12 cellular contexts compared by ENCODE assay signal in the genomic region with DNA sequence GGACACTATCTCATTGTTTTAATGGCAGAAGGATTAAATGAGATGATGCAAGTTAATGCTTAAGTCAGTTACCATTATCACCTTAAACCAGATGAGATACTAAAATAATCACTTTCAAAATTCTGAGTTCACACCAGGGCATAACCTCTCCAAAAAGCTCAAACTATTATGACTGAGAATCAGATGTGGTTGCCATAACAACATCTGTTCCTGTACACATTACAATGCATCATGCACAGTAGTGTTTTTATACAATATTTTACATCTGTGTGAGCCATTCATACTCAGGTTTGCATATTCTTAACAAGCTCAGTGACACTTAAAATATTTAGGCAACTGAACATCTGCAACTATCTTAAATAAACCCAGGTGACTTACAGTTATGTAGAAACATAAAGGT. TPM values are rescaled to one million over a fixed set of nuclear protein-coding genes. Genes with fewer than 3 reads are reported as not detected.
DNase-seq lines count a peak whose midpoint lies in the region; ATAC-seq and TF ChIP-seq lines count a peak whose summit lies in the region.
"Had no signal": no experiment of that assay in that cellular context is flagged by ENCODE, and none has a peak within 500 bp of the region (broad histone marks: within the 10 kb centered on the region; RNA-seq: fewer than 3 reads in every experiment).

No MANE protein-coding gene starts in this region.

- POLR2A ChIA-PET in CD4-positive, alpha-beta T cell (lab: Charles Lee) = interaction anchor here (0.7 to 2.0 kb wide), 3 partner anchors 9 to 37 kb away, joined by 5 to 8 read pairs (median 5); partner anchors contain the start of genes ADNP and DPM1
- POLR2A ChIA-PET in HEK293 (lab: Yijun Ruan, JAX) = interaction anchor here (2.0 kb wide), 1 partner anchor 10 kb away, joined by 20 read pairs; the partner anchor contains the start of gene ADNP
- POLR2A ChIA-PET in activated CD8-positive, alpha-beta T cell treated with anti-CD3 and anti-CD28 coated beads, Interleukin-2, amount 10 ng/mL, durations not matched to agents 7 days and 5 days (lab: Charles Lee) = interaction anchor here (0.7 to 2.0 kb wide), 3 partner anchors 8 to 37 kb away, joined by 3 to 10 read pairs (median 3); partner anchors contain the start of genes ADNP and DPM1

- H3K27ac ChIP-seq in CD4-positive, alpha-beta T cell (ENCODE audit: low read depth, low read length) = no peak overlapping the region
- H3K27ac ChIP-seq in HEK293 (ENCODE audit: extremely low read depth, low read depth, low read length) = no peak overlapping the region

- H3K27me3 Mint-ChIP-seq in CD4-positive, alpha-beta T cell = no peaks in the 10 kb centered on the region
- H3K27me3 Mint-ChIP-seq in activated CD8-positive, alpha-beta T cell treated with anti-CD3 and anti-CD28 coated beads, Interleukin-2, amount 10 ng/mL, durations not matched to agents 7 days and 5 days (ENCODE audit: low read depth) = no peaks in the 10 kb centered on the region

- H3K36me3 ChIP-seq in HEK293 (ENCODE audit: control insufficient read depth in 2 of 2, insufficient read depth in 1 of 2, low read length in 2 of 2) = peaks cover 4 to 73% of the 10 kb centered on the region in 2 experiments
- H3K36me3 ChIP-seq: transverse colon had no signal

- CTCF ChIA-PET in CD4-positive, alpha-beta T cell (lab: Charles Lee) = interaction anchor here (1.6 to 3.5 kb wide), 2 partner anchors 9 to 10 kb away, joined by 5 to 31 read pairs; partner anchors contain the start of gene ADNP
- CTCF ChIA-PET in HEK293 (lab: Yijun Ruan, JAX) = interaction anchor here (3.6 kb wide), 1 partner anchor 8 kb away, joined by 33 read pairs; no protein-coding TSS in a partner anchor
- CTCF ChIA-PET in activated CD8-positive, alpha-beta T cell treated with anti-CD3 and anti-CD28 coated beads, Interleukin-2, amount 10 ng/mL, durations not matched to agents 7 days and 5 days (lab: Charles Lee) = interaction anchor here (0.9 to 3.6 kb wide), 3 partner anchors 8 to 126 kb away, joined by 4 to 29 read pairs (median 27); partner anchors contain the start of genes ADNP and BCAS4

- H3K4me3 Mint-ChIP-seq in CD4-positive, alpha-beta T cell = no peak overlapping the region
- H3K4me3 Mint-ChIP-seq in activated CD8-positive, alpha-beta T cell treated with anti-CD3 and anti-CD28 coated beads, Interleukin-2, amount 10 ng/mL, durations not matched to agents 7 days and 5 days = no peak overlapping the region
- H3K4me3 Mint-ChIP-seq: neural crest cell had no signal

- H3K4me1 ChIP-seq in HEK293 (ENCODE audit: control insufficient read depth, insufficient read depth, low read length) = peaks cover 27% of the 10 kb centered on the region

- H3K9me3 ChIP-seq in CD4-positive, alpha-beta T cell (ENCODE audit: control insufficient read depth, low read length) = no peaks in the 10 kb centered on the region
- no peaks in the 10 kb centered on the region for H3K9me3 ChIP-seq in HEK293 (ENCODE audit: control insufficient read depth, insufficient read depth, low read depth, low read length)
- H3K9me3 ChIP-seq: HAP-1, transverse colon had no signal

- H3K4me3 ChIP-seq in HEK293 (ENCODE audit: low read depth, low read length) = no peak overlapping the region
- H3K4me3 ChIP-seq: HAP-1, transverse colon had no signal

- no peaks in the 10 kb centered on the region for H3K9me3 Mint-ChIP-seq in CD4-positive, alpha-beta T cell
- H3K9me3 Mint-ChIP-seq in activated CD8-positive, alpha-beta T cell treated with anti-CD3 and anti-CD28 coated beads, Interleukin-2, amount 10 ng/mL, durations not matched to agents 7 days and 5 days (ENCODE audit: insufficient read depth) = no peaks in the 10 kb centered on the region
- H3K9me3 Mint-ChIP-seq: neural crest cell had no signal

- H3K27me3 ChIP-seq in CD4-positive, alpha-beta T cell (ENCODE audit: control insufficient read depth, insufficient read depth, low read length) = no peaks in the 10 kb centered on the region
- H3K27me3 ChIP-seq: transverse colon had no signal

- intact Hi-C loops in CD4-positive, alpha-beta T cell (cut with DNase I, micrococcal nuclease) = loop anchor here in 1 of 2 experiments (10.0 kb wide), 1 partner anchor 406 kb away; the partner anchor contains the start of gene PTPN1

- peaks cover 70% of the 10 kb centered on the region for H3K36me3 Mint-ChIP-seq in CD4-positive, alpha-beta T cell (ENCODE audit: low read depth)
- peaks cover 53% of the 10 kb centered on the region for H3K36me3 Mint-ChIP-seq in activated CD8-positive, alpha-beta T cell treated with anti-CD3 and anti-CD28 coated beads, Interleukin-2, amount 10 ng/mL, durations not matched to agents 7 days and 5 days (ENCODE audit: low read depth)

- no peak for DNase-seq in CD4-positive, alpha-beta T cell
- no peak for DNase-seq in activated CD8-positive, alpha-beta T cell treated with anti-CD3 and anti-CD28 coated beads, Interleukin-2, amount 10 ng/mL, durations not matched to agents 7 days and 5 days
- peak; percentile 28 for DNase-seq in iris pigment epithelial cell (ENCODE audit: low read depth)
- no peak for DNase-seq in SKM-1 treated with dmso at 0.1 percent for 144 hours (lab: John Stamatoyannopoulos, UW; ENCODE audit: unreplicated experiment)
- DNase-seq: NCI-H2081, transverse colon had no signal

- TF ChIP-seq CTCF in CD4-positive, alpha-beta T cell (IDR thresholded peaks at IDR 0.05) = no peak
- TF ChIP-seq CTCF in HEK293 (tag by site-specific recombination; IDR thresholded peaks at IDR 0.05) = no peak

- peak; percentile 89 for ATAC-seq in CD4-positive, alpha-beta T cell (ENCODE audit: poor library complexity)
- ATAC-seq in activated CD8-positive, alpha-beta T cell treated with anti-CD3 and anti-CD28 coated beads, Interleukin-2, amount 10 ng/mL, durations not matched to agents 7 days and 5 days = peak; percentile 56
- ATAC-seq in GM18519 (IDR thresholded peaks at IDR 0.05; ENCODE audit: low FRiP score, unreplicated experiment) (no peak), HG02840 (IDR thresholded peaks at IDR 0.05; ENCODE audit: low FRiP score, unreplicated experiment) (no peak), GM21526 (IDR thresholded peaks at IDR 0.05; ENCODE audit: low FRiP score, unreplicated experiment) (no peak)

- H3K27ac Mint-ChIP-seq in CD4-positive, alpha-beta T cell = peak overlapping the region; percentile 69
- no peak overlapping the region for H3K27ac Mint-ChIP-seq in activated CD8-positive, alpha-beta T cell treated with anti-CD3 and anti-CD28 coated beads, Interleukin-2, amount 10 ng/mL, durations not matched to agents 7 days and 5 days

- peaks cover 91% of the 10 kb centered on the region for H3K4me1 Mint-ChIP-seq in CD4-positive, alpha-beta T cell (ENCODE audit: low read depth)
- H3K4me1 Mint-ChIP-seq in activated CD8-positive, alpha-beta T cell treated with anti-CD3 and anti-CD28 coated beads, Interleukin-2, amount 10 ng/mL, durations not matched to agents 7 days and 5 days (ENCODE audit: low read depth) = peaks cover 45% of the 10 kb centered on the region

TF ChIP-seq in HEK293, 187 proteins besides CTCF, POLR2A, EP300 and RAD21 (continues in another document):
- TF ChIP-seq ZNF600 (tag by site-specific recombination; IDR thresholded peaks at IDR 0.05) (0 out of 2 replicates have a peak, but pooled peaks have one; percentile 12), KLF16 (tag by site-specific recombination; IDR thresholded peaks at IDR 0.05) (peak; percentile 22; the same call in 1 of the 2 replicates), ZXDB (tag by site-specific recombination; IDR thresholded peaks at IDR 0.05) (no peak), REST (tag by site-specific recombination; IDR thresholded peaks at IDR 0.05) (no peak), ZNF37A (tag by site-specific recombination; IDR thresholded peaks at IDR 0.05) (no peak)

RNA-seq across cellular contexts. Expression of gene ADNP, which starts 10.2 kb away (rescaled TPM):
- total RNA-seq in CD4-positive, alpha-beta T cell = 10 to 100 TPM; 41.9 to 47.1 TPM
- 10 to 100 TPM; 62.5 to 67.6 TPM for total RNA-seq in activated CD8-positive, alpha-beta T cell treated with anti-CD3 and anti-CD28 coated beads, Interleukin-2, amount 10 ng/mL, durations not matched to agents 7 days and 5 days

RNA-seq across cellular contexts. Expression of gene DPM1, which starts 37.3 kb away (rescaled TPM):
- total RNA-seq in CD4-positive, alpha-beta T cell = 10 to 100 TPM; 44.5 to 46.5 TPM
- total RNA-seq in activated CD8-positive, alpha-beta T cell treated with anti-CD3 and anti-CD28 coated beads, Interleukin-2, amount 10 ng/mL, durations not matched to agents 7 days and 5 days = 10 to 100 TPM; 50.6 to 53.0 TPM

RNA-seq across cellular contexts. Expression of gene MOCS3, which starts 37.6 kb away (rescaled TPM):
- 1 to 10 TPM; 2.7 to 3.0 TPM for total RNA-seq in CD4-positive, alpha-beta T cell
- 1 to 10 TPM; 4.8 to 5.7 TPM for total RNA-seq in activated CD8-positive, alpha-beta T cell treated with anti-CD3 and anti-CD28 coated beads, Interleukin-2, amount 10 ng/mL, durations not matched to agents 7 days and 5 days

Comparison
In these comparisons a context has a peak if more than half of its experiments do, and no peak if none do; other contexts are left out.
1. ATAC-seq: peak in CD4-positive, alpha-beta T cell (single experiment) and activated CD8-positive, alpha-beta T cell treated with anti-CD3 and anti-CD28 coated beads, Interleukin-2, amount 10 ng/mL, durations not matched to agents 7 days and 5 days (single experiment); none in GM18519 (single experiment), HG02840 (single experiment) and GM21526 (single experiment).